ENCODE assay signal across 25 cellular contexts in the genomic region with DNA sequence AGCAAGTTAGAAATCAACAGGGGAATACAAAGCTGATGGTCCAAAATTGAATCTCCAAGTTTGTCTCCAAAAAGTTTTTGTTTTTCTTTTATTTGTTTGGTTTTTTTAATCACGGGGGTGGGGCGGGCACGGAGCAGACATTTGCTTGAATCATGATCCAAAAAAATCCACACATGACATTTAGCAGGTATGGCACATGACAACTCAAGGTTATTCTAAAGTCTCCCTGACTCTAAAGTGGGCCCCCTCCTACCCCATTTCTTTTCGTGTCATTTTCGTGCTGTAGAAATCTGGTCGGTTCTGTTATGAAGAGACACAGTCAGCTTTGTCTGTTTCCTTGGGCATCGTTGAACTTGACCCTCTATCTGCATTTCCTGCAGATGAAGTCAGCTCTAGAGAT. TPM values are rescaled to one million over a fixed set of nuclear protein-coding genes. Genes with fewer than 3 reads are reported as not detected.
"Had no signal": no experiment of that assay in that cellular context is flagged by ENCODE, and none has a peak within 500 bp of the region (broad histone marks: within the 10 kb centered on the region; RNA-seq: fewer than 3 reads in every experiment).

No MANE protein-coding gene starts in this region.

- H3K4me3 Mint-ChIP-seq: dendritic cell treated with granulocyte-macrophage colony-stimulating factor and Interleukin-4, amounts not matched to agents 40 ng/mL and 50 ng/mL, for 4 days; effector memory CD8-positive, alpha-beta T cell; naive B cell; stimulated activated naive CD8-positive, alpha-beta T cell treated with anti-CD3 and anti-CD28 coated beads, Interleukin-15, Interleukin-2, amounts not matched to agents 100 ng/mL and 50 ng/mL, for 24 hours had no signal

- FAIRE-seq: colon, small intestine had no signal

- ATAC-seq: effector memory CD8-positive, alpha-beta T cell; gastroesophageal sphincter; left cardiac atrium had no signal

- H3K4me2 ChIP-seq: hepatocyte had no signal

- DNase-seq: cerebellar nuclear complex; effector memory CD8-positive, alpha-beta T cell; glutamatergic neuron; kidney; left cardiac atrium; mesendoderm; naive B cell; posterior cingulate gyrus; sigmoid colon; small intestine; stimulated activated CD4-positive, alpha-beta T cell treated with anti-CD3 and anti-CD28 coated beads, Interleukin-2, amount 100 ng/mL, for 48 hours; tibial artery; upper lobe of left lung; uterus had no signal

- H3K27me3 ChIP-seq: esophagus muscularis mucosa, gastroesophageal sphincter, hepatocyte, sigmoid colon, tibial artery, upper lobe of left lung, uterus had no signal

- H3K27me3 Mint-ChIP-seq: dendritic cell treated with granulocyte-macrophage colony-stimulating factor and Interleukin-4, amounts not matched to agents 40 ng/mL and 50 ng/mL, for 4 days; effector memory CD8-positive, alpha-beta T cell; naive B cell; stimulated activated naive CD8-positive, alpha-beta T cell treated with anti-CD3 and anti-CD28 coated beads, Interleukin-15, Interleukin-2, amounts not matched to agents 100 ng/mL and 50 ng/mL, for 24 hours had no signal

- H3K4me1 ChIP-seq: uterus had no signal

- H3K4me3 ChIP-seq: esophagus muscularis mucosa, gastroesophageal sphincter, hepatocyte, sigmoid colon, tibial artery, upper lobe of left lung, uterus had no signal

- H3K9me3 Mint-ChIP-seq: effector memory CD8-positive, alpha-beta T cell; stimulated activated naive CD8-positive, alpha-beta T cell treated with anti-CD3 and anti-CD28 coated beads, Interleukin-15, Interleukin-2, amounts not matched to agents 100 ng/mL and 50 ng/mL, for 24 hours had no signal

- H3K27ac ChIP-seq: epithelial cell of prostate, esophagus muscularis mucosa, gastroesophageal sphincter, hepatocyte, sigmoid colon, tibial artery, upper lobe of left lung, uterus had no signal

- H3K36me3 ChIP-seq: esophagus muscularis mucosa, gastroesophageal sphincter, sigmoid colon, tibial artery, upper lobe of left lung, uterus had no signal

- H3K27ac Mint-ChIP-seq: dendritic cell treated with granulocyte-macrophage colony-stimulating factor and Interleukin-4, amounts not matched to agents 40 ng/mL and 50 ng/mL, for 4 days had no signal

- H3K9me3 ChIP-seq: esophagus muscularis mucosa, gastroesophageal sphincter, sigmoid colon, tibial artery, upper lobe of left lung, uterus had no signal

- H2AFZ ChIP-seq: hepatocyte had no signal

RNA-seq across cellular contexts. Expression of a gene that starts 14.6 kb away (rescaled TPM):
- total RNA-seq: esophagus muscularis mucosa, gastroesophageal sphincter, hepatocyte, liver, osteocyte, renal cortical epithelial cell, sigmoid colon, upper lobe of left lung had no signal
- polyA plus RNA-seq: neural cell, sigmoid colon, small intestine had no signal
